1 cellular context compared by ENCODE assay signal in the genomic region with DNA sequence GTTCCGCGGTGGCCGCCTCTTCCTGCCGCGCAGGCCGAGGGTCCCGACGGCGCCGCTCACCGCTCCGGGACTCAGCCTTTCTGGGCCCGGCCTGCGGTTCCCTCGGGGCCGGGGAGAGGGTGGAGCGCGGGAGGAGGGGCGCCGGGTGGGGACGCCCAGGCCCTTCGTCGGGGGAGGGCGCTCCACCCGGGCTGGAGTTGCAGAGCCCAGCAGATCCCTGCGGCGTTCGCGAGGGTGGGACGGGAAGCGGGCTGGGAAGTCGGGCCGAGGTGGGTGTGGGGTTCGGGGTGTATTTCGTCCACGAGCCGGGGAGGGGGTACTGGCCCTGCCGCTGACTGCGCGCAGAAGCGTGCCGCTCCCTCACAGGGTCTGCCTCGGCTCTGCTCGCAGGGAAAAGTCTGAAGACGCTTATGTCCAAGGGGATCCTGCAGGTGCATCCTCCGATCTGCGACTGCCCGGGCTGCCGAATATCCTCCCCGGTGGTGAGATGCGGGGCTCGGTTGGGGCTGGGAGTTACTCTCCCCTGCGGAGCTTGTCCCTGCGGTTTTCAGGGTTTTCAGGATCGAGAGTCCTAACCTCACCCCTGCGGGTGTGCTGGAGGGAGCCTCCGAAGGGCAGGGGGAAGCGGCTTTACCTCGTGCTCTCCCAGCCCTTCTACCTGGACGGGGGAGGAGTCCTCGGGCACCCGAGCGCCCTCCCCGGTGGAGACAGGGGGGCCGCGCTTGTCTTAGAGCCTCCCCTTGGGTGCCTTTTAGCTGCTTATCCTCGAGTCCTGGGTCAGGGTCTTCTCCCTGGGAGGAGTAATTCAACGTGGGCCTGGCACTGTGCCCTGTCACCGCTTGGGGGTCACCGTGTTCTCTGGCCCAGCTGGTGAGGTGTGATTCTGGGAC.
TF ChIP-seq lines count a peak whose summit lies in the region.

No MANE protein-coding gene starts in this region.

TF ChIP-seq in SK-N-SH treated with all-trans-retinoic acid at 6 μM for 48 hours, 23 proteins besides CTCF, POLR2A, EP300 and RAD21 (continued from another document):
- no peak for TF ChIP-seq ZNF565 (CRISPR knock-in tag; conservative IDR thresholded peaks at IDR 0.05; ENCODE audit: low read depth)
